Comparison of ENCODE assay signal across 2 cellular contexts in the genomic region with DNA sequence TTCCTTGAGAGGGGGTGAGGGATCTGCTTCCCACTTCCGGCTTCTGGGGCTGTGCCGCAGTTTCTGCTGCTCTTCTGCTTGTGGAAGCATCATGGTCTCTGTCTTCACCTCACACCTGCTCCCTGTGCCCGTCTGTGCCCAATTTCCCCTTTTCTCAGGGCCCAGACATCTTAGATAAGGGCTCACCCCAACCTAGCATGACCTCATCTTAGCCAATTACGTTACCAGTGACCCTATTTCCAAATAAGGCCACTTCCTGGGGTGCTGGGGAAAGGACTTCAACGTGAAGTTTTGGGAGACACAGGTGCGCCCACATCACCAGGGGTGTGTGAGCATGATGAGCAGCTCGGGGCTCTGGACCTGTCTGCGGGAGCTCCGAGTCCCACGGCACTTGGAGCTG.
TF ChIP-seq lines count a peak whose summit lies in the region.

No MANE protein-coding gene starts in this region.

TF ChIP-seq in HepG2, 621 proteins besides CTCF, POLR2A, EP300 and RAD21:
- TF ChIP-seq, protein P1, sequence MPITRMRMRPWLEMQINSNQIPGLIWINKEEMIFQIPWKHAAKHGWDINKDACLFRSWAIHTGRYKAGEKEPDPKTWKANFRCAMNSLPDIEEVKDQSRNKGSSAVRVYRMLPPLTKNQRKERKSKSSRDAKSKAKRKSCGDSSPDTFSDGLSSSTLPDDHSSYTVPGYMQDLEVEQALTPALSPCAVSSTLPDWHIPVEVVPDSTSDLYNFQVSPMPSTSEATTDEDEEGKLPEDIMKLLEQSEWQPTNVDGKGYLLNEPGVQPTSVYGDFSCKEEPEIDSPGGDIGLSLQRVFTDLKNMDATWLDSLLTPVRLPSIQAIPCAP (CRISPR knock-in tag; IDR thresholded peaks at IDR 0.05; ENCODE audit: low read depth), result no peak
- TF ChIP-seq SRF (IDR thresholded peaks at IDR 0.05; ENCODE audit: low read depth, low read length) (peak; percentile 59; the same call in 1 of the 2 replicates), ZFP36L1 (CRISPR knock-in tag; IDR thresholded peaks at IDR 0.05) (no peak), ZSCAN30 (CRISPR knock-in tag; IDR thresholded peaks at IDR 0.05) (no peak), ZNF614 (CRISPR knock-in tag; IDR thresholded peaks at IDR 0.05; ENCODE audit: borderline replicate concordance) (no peak), ZNF790 (CRISPR knock-in tag; IDR thresholded peaks at IDR 0.05; ENCODE audit: borderline replicate concordance) (no peak), ATF7 (IDR thresholded peaks at IDR 0.05) (peak; percentile 43; the same call in 1 of the 2 replicates), ATF7 (CRISPR knock-in tag; IDR thresholded peaks at IDR 0.05) (no peak)

TF ChIP-seq in H1, 55 proteins besides CTCF, POLR2A, EP300 and RAD21:
- TF ChIP-seq, protein P2, sequence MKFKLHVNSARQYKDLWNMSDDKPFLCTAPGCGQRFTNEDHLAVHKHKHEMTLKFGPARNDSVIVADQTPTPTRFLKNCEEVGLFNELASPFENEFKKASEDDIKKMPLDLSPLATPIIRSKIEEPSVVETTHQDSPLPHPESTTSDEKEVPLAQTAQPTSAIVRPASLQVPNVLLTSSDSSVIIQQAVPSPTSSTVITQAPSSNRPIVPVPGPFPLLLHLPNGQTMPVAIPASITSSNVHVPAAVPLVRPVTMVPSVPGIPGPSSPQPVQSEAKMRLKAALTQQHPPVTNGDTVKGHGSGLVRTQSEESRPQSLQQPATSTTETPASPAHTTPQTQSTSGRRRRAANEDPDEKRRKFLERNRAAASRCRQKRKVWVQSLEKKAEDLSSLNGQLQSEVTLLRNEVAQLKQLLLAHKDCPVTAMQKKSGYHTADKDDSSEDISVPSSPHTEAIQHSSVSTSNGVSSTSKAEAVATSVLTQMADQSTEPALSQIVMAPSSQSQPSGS (IDR thresholded peaks at IDR 0.05; ENCODE audit: low read length), result no peak
- TF ChIP-seq ZNF274 (IDR thresholded peaks at IDR 0.05; ENCODE audit: borderline replicate concordance, extremely low read depth, low read length), result no peak
- TF ChIP-seq, protein P3, sequence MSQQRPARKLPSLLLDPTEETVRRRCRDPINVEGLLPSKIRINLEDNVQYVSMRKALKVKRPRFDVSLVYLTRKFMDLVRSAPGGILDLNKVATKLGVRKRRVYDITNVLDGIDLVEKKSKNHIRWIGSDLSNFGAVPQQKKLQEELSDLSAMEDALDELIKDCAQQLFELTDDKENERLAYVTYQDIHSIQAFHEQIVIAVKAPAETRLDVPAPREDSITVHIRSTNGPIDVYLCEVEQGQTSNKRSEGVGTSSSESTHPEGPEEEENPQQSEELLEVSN (IDR thresholded peaks at IDR 0.05), result no peak
- TF ChIP-seq SP2 (IDR thresholded peaks at IDR 0.05; ENCODE audit: low read length), result no peak
- TF ChIP-seq SRF (IDR thresholded peaks at IDR 0.05; ENCODE audit: low read depth, low read length), result peak; percentile 74
